In genomic region chr14:61644834-61645233, GRCh38 we compare ENCODE assay signal across 12 cellular contexts. TPM values are rescaled to one million over a fixed set of nuclear protein-coding genes. Genes with fewer than 3 reads are reported as not detected.
DNase-seq lines count a peak whose midpoint lies in the region; ATAC-seq lines count a peak whose summit lies in the region.
"Had no signal": no experiment of that assay in that cellular context is flagged by ENCODE, and none has a peak within 500 bp of the region (broad histone marks: within the 10 kb centered on the region; RNA-seq: fewer than 3 reads in every experiment).

No MANE protein-coding gene starts in this region.

- no peak overlapping the region for H3K4me3 ChIP-seq in H7 (ENCODE audit: insufficient read depth, low read depth, low read length)
- H3K4me3 ChIP-seq in MG63, result no peak overlapping the region

- H3K27ac Mint-ChIP-seq in activated T-cell treated with anti-CD3 and anti-CD28 coated beads, Interleukin-2, amount 50 U/mL, for 24 hours, result no peak overlapping the region
- H3K27ac Mint-ChIP-seq: naive thymus-derived CD8-positive, alpha-beta T cell had no signal

- peaks cover 38% of the 10 kb centered on the region for H3K4me1 Mint-ChIP-seq in activated T-cell treated with anti-CD3 and anti-CD28 coated beads, Interleukin-2, amount 50 U/mL, for 24 hours (ENCODE audit: low read depth)

- no peaks in the 10 kb centered on the region for H3K9me3 Mint-ChIP-seq in activated T-cell treated with anti-CD3 and anti-CD28 coated beads, Interleukin-2, amount 50 U/mL, for 24 hours
- H3K9me3 Mint-ChIP-seq: naive thymus-derived CD8-positive, alpha-beta T cell; stimulated activated naive B cell treated with anti-CD40 and anti-IgM and Interleukin-4, amounts not matched to agents 10 μg/mL and 1 μg/mL and 100 μg/mL, for 72 hours had no signal

- ATAC-seq in GM18858 (IDR thresholded peaks at IDR 0.05; ENCODE audit: unreplicated experiment), result peak; percentile 87
- no peak for ATAC-seq in left cardiac atrium

- no peak overlapping the region for H3K4me3 Mint-ChIP-seq in activated T-cell treated with anti-CD3 and anti-CD28 coated beads, Interleukin-2, amount 50 U/mL, for 24 hours
- H3K4me3 Mint-ChIP-seq: naive thymus-derived CD8-positive, alpha-beta T cell; stimulated activated naive B cell treated with anti-CD40 and anti-IgM and Interleukin-4, amounts not matched to agents 10 μg/mL and 1 μg/mL and 100 μg/mL, for 72 hours had no signal

- no peaks in the 10 kb centered on the region for H3K27me3 ChIP-seq in H7 (ENCODE audit: control insufficient read depth, insufficient read depth, low read length)
- no peaks in the 10 kb centered on the region for H3K27me3 ChIP-seq in MG63

- DNase-seq in H7, result peak; percentile 36
- peak; percentile 47 for DNase-seq in NCI-H146 treated with DMSO at 0.1 percent for 48 hours (lab: John Stamatoyannopoulos, UW; ENCODE audit: unreplicated experiment)
- DNase-seq in germinal center (ENCODE audit: low spot score), result peak; percentile 65
- no peak for DNase-seq in activated T-cell treated with anti-CD3 and anti-CD28 coated beads, Interleukin-2, amount 50 U/mL, for 24 hours
- DNase-seq in left cardiac atrium, result no peak
- DNase-seq in MG63, result no peak
- no peak for DNase-seq in HK-2 (ENCODE audit: unreplicated experiment)
- DNase-seq: activated CD8-positive, alpha-beta memory T cell treated with anti-CD3 and anti-CD28 coated beads, Interleukin-2, amount 50 U/mL, for 4 hours; naive thymus-derived CD8-positive, alpha-beta T cell; NCI-H1048; stimulated activated naive B cell treated with anti-CD40 and anti-IgM and Interleukin-4, amounts not matched to agents 10 μg/mL and 1 μg/mL and 100 μg/mL, for 72 hours had no signal

- intact Hi-C loops in left cardiac atrium (cut with DNase I), result no loop called here

- H3K9me3 ChIP-seq in MG63, result no peaks in the 10 kb centered on the region

- no peaks in the 10 kb centered on the region for H3K36me3 Mint-ChIP-seq in activated T-cell treated with anti-CD3 and anti-CD28 coated beads, Interleukin-2, amount 50 U/mL, for 24 hours (ENCODE audit: low read depth)
- H3K36me3 Mint-ChIP-seq: naive thymus-derived CD8-positive, alpha-beta T cell; stimulated activated naive B cell treated with anti-CD40 and anti-IgM and Interleukin-4, amounts not matched to agents 10 μg/mL and 1 μg/mL and 100 μg/mL, for 72 hours had no signal

- H3K36me3 ChIP-seq in H7 (replicated peaks; ENCODE audit: control insufficient read depth, insufficient read depth, low read length), result no peaks in the 10 kb centered on the region
- H3K36me3 ChIP-seq in MG63, result no peaks in the 10 kb centered on the region

- H3K27me3 Mint-ChIP-seq in activated T-cell treated with anti-CD3 and anti-CD28 coated beads, Interleukin-2, amount 50 U/mL, for 24 hours, result no peaks in the 10 kb centered on the region
- H3K27me3 Mint-ChIP-seq: naive thymus-derived CD8-positive, alpha-beta T cell; stimulated activated naive B cell treated with anti-CD40 and anti-IgM and Interleukin-4, amounts not matched to agents 10 μg/mL and 1 μg/mL and 100 μg/mL, for 72 hours had no signal

RNA-seq across cellular contexts. Expression of gene HIF1A, which starts 50.5 kb away (rescaled TPM):
- 181 and 199 TPM in 2 replicates for total RNA-seq in H7 (2014; rRNA removed; shearing (Covaris generic))
- 100 to 1,000 TPM in 1 of 2 donors, 10 to 100 TPM in 1; 50.9 to 109 TPM for total RNA-seq in left cardiac atrium
- 58.5 and 77.4 TPM in 2 replicates for total RNA-seq in MG63 (2014; rRNA removed; shearing (Covaris generic); ENCODE audit: low replicate concordance)

Comparison
In these comparisons a context has a peak if more than half of its experiments do, and no peak if none do; other contexts are left out.
1. DNase-seq: peak in H7 (single experiment), NCI-H146 treated with DMSO at 0.1 percent for 48 hours (single experiment) and germinal center (single experiment); none in activated T-cell treated with anti-CD3 and anti-CD28 coated beads, Interleukin-2, amount 50 U/mL, for 24 hours (single experiment), left cardiac atrium (single experiment), MG63 (single experiment) and HK-2 (single experiment).